In the genomic region with DNA sequence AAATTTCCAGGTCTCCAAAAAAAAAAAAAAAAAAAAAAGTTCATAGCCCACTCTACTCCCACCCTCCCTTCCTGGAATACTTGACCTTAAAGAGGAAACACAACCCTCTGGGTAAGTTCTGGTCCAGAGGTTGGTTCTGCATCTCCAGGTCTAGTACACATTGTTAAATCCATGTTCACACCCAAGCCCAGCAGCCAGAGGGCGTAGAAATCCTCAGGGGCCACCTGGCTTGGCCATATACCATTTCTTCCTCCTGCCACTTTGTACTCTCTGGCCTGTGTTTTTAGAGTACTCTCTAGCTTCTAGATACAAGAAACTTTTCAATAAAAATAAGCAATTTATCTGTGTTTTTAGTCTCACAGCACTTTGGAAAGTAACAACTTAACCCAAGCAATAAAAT, we compare ENCODE assay signal across 17 cellular contexts.
A peak's percentile ranks its signal among the peaks of the same experiment; 100 is the strongest.
DNase-seq lines count a peak whose midpoint lies in the region; ATAC-seq and TF ChIP-seq lines count a peak whose summit lies in the region.
"Had no signal": no experiment of that assay in that cellular context is flagged by ENCODE, and none has a peak within 500 bp of the region (broad histone marks: within the 10 kb centered on the region; RNA-seq: fewer than 3 reads in every experiment).

No MANE protein-coding gene starts in this region.

- POLR2A ChIA-PET in OCI-LY7 (lab: Charles Lee) = interaction anchor here (0.6 kb wide), 1 partner anchor 457 kb away, joined by 6 read pairs; no protein-coding TSS in a partner anchor

- H3K9me3 ChIP-seq in OCI-LY7 (ENCODE audit: low read length) = no peaks in the 10 kb centered on the region
- H3K9me3 ChIP-seq in hepatocyte (ENCODE audit: low read depth) = no peaks in the 10 kb centered on the region
- no peaks in the 10 kb centered on the region for H3K9me3 ChIP-seq in mucosa of descending colon
- H3K9me3 ChIP-seq in vagina = no peaks in the 10 kb centered on the region

- no peak overlapping the region for H3K27ac Mint-ChIP-seq in activated naive CD4-positive, alpha-beta T cell treated with anti-CD3 and anti-CD28 coated beads for 36 hours
- H3K27ac Mint-ChIP-seq in activated naive CD4-positive, alpha-beta T cell treated with anti-CD3 and anti-CD28 coated beads, Interleukin-2, amount 10 ng/mL, durations not matched to agents 7 days and 5 days = no peak overlapping the region
- H3K27ac Mint-ChIP-seq: CD4-positive, alpha-beta T cell; H9; IgD-negative memory B cell had no signal

- no peaks in the 10 kb centered on the region for H3K27me3 Mint-ChIP-seq in activated naive CD4-positive, alpha-beta T cell treated with anti-CD3 and anti-CD28 coated beads for 36 hours (ENCODE audit: low read depth)
- no peaks in the 10 kb centered on the region for H3K27me3 Mint-ChIP-seq in activated naive CD4-positive, alpha-beta T cell treated with anti-CD3 and anti-CD28 coated beads, Interleukin-2, amount 10 ng/mL, durations not matched to agents 7 days and 5 days
- H3K27me3 Mint-ChIP-seq: CD4-positive, alpha-beta T cell; IgD-negative memory B cell had no signal

- TF ChIP-seq POLR2A in vagina (IDR thresholded peaks at IDR 0.05) = no peak

- no peak overlapping the region for H3K4me3 ChIP-seq in OCI-LY7 (ENCODE audit: low read depth, low read length, poor library complexity, severe bottlenecking)
- H3K4me3 ChIP-seq in hepatocyte = no peak overlapping the region
- H3K4me3 ChIP-seq in mucosa of descending colon = no peak overlapping the region
- H3K4me3 ChIP-seq in vagina = no peak overlapping the region

- H3K79me2 ChIP-seq in OCI-LY7 (ENCODE audit: insufficient read depth, low read depth, low read length) = no peaks in the 10 kb centered on the region
- H3K79me2 ChIP-seq in hepatocyte = no peaks in the 10 kb centered on the region

- no peaks in the 10 kb centered on the region for H3K36me3 Mint-ChIP-seq in activated naive CD4-positive, alpha-beta T cell treated with anti-CD3 and anti-CD28 coated beads for 36 hours (ENCODE audit: low read depth)
- H3K36me3 Mint-ChIP-seq in activated naive CD4-positive, alpha-beta T cell treated with anti-CD3 and anti-CD28 coated beads, Interleukin-2, amount 10 ng/mL, durations not matched to agents 7 days and 5 days = no peaks in the 10 kb centered on the region
- H3K36me3 Mint-ChIP-seq: IgD-negative memory B cell had no signal

- H4K20me1 ChIP-seq in OCI-LY7 (ENCODE audit: insufficient read depth, low read length) (no peaks in the 10 kb centered on the region), hepatocyte (ENCODE audit: insufficient read depth, poor library complexity, severe bottlenecking) (no peaks in the 10 kb centered on the region)

- no peak overlapping the region for H3K4me3 Mint-ChIP-seq in activated naive CD4-positive, alpha-beta T cell treated with anti-CD3 and anti-CD28 coated beads for 36 hours
- no peak overlapping the region for H3K4me3 Mint-ChIP-seq in activated naive CD4-positive, alpha-beta T cell treated with anti-CD3 and anti-CD28 coated beads, Interleukin-2, amount 10 ng/mL, durations not matched to agents 7 days and 5 days
- H3K4me3 Mint-ChIP-seq: CD4-positive, alpha-beta T cell; H9; IgD-negative memory B cell had no signal

- H3K27ac ChIP-seq in OCI-LY7 (ENCODE audit: low read depth, low read length, poor library complexity, severe bottlenecking) = no peak overlapping the region
- H3K27ac ChIP-seq in hepatocyte = no peak overlapping the region
- no peak overlapping the region for H3K27ac ChIP-seq in vagina

- ATAC-seq in mucosa of descending colon (peak; percentile 33), GM18502 (IDR thresholded peaks at IDR 0.05; ENCODE audit: poor library complexity, unreplicated experiment) (no peak)

- CTCF ChIA-PET in activated naive CD4-positive, alpha-beta T cell treated with anti-CD3 and anti-CD28 coated beads for 36 hours (lab: Charles Lee) = no interaction called here
- CTCF ChIA-PET in activated naive CD4-positive, alpha-beta T cell treated with anti-CD3 and anti-CD28 coated beads, Interleukin-2, amount 10 ng/mL, durations not matched to agents 7 days and 5 days (lab: Charles Lee) = interaction anchor here (0.9 kb wide), 1 partner anchor 11 kb away, joined by 3 read pairs; no protein-coding TSS in a partner anchor
- CTCF ChIA-PET in OCI-LY7 (lab: Charles Lee; ENCODE audit: unreplicated experiment) = no interaction called here

- H3K9me2 ChIP-seq in OCI-LY7 (ENCODE audit: insufficient read depth, low read length) = no peaks in the 10 kb centered on the region
- no peaks in the 10 kb centered on the region for H3K9me2 ChIP-seq in hepatocyte (replicated peaks; ENCODE audit: insufficient read depth)

- intact Hi-C loops in activated naive CD4-positive, alpha-beta T cell treated with anti-CD3 and anti-CD28 coated beads for 36 hours (cut with micrococcal nuclease) = no loop called here
- intact Hi-C loops in OCI-LY7 (cut with micrococcal nuclease; ENCODE audit: unreplicated experiment) = loop anchor here (10.0 kb wide), 2 partner anchors 785 to 865 kb away; no protein-coding TSS in a partner anchor
- intact Hi-C loops in mucosa of descending colon (cut with DNase I, micrococcal nuclease) = loop anchor here (10.0 kb wide), 2 partner anchors 525 to 535 kb away; no protein-coding TSS in a partner anchor
- intact Hi-C loops in vagina (cut with DNase I) = no loop called here

- WGBS in hepatocyte (ENCODE audit: low lambda C conversion rate, missing lambda C conversion rate) = 88% methylated on average over 1 of the region's 1 CpG

- DNase-seq in activated naive CD4-positive, alpha-beta T cell treated with anti-CD3 and anti-CD28 coated beads for 36 hours = peak; percentile 8
- no peak for DNase-seq in activated naive CD4-positive, alpha-beta T cell treated with anti-CD3 and anti-CD28 coated beads, Interleukin-2, amount 10 ng/mL, durations not matched to agents 7 days and 5 days
- DNase-seq in OCI-LY7 (ENCODE audit: low spot score) (peak; percentile 14), hepatocyte (ENCODE audit: low spot score) (no peak), mucosa of descending colon (peak in 1 of 3 donors; percentile 8), DMS 273 (lab: John Stamatoyannopoulos, UW; ENCODE audit: unreplicated experiment) (no peak), vagina (ENCODE audit: extremely low spot score in 2 of 2) (no peak)
- DNase-seq: ACHN; C1 segment of cervical spinal cord; Calu3; CD4-positive, alpha-beta T cell; DMS153; DMS79 treated with DMSO at 0.1 percent for 48 hours; GDM1; H9 had no signal

- H2AFZ ChIP-seq in OCI-LY7 (ENCODE audit: low read length) (no peak overlapping the region), hepatocyte (no peak overlapping the region)

- TF ChIP-seq CTCF in OCI-LY7 (conservative IDR thresholded peaks at IDR 0.05; ENCODE audit: low read length) (peak; percentile 49; the same call in 1 of the 2 replicates), hepatocyte (IDR thresholded peaks at IDR 0.05; ENCODE audit: poor library complexity) (peak; percentile 9), mucosa of descending colon (IDR thresholded peaks at IDR 0.05) (no peak), vagina (IDR thresholded peaks at IDR 0.05) (no peak)

- no TSS peak for BruUV-seq in OCI-LY7 (replicated peaks; lab: Mats Ljungman, UMichigan)

- H3K4me1 ChIP-seq in OCI-LY7 (ENCODE audit: insufficient read depth, low read length, poor library complexity, severe bottlenecking) (no peaks in the 10 kb centered on the region), hepatocyte (ENCODE audit: insufficient read depth) (peaks cover 3% of the 10 kb centered on the region), mucosa of descending colon (ENCODE audit: low read depth) (no peaks in the 10 kb centered on the region), vagina (no peaks in the 10 kb centered on the region)

- H3K4me1 Mint-ChIP-seq in activated naive CD4-positive, alpha-beta T cell treated with anti-CD3 and anti-CD28 coated beads for 36 hours (ENCODE audit: low read depth) = no peaks in the 10 kb centered on the region
- H3K4me1 Mint-ChIP-seq in activated naive CD4-positive, alpha-beta T cell treated with anti-CD3 and anti-CD28 coated beads, Interleukin-2, amount 10 ng/mL, durations not matched to agents 7 days and 5 days = no peaks in the 10 kb centered on the region
- H3K4me1 Mint-ChIP-seq: H9, IgD-negative memory B cell had no signal

- H3K27me3 ChIP-seq in hepatocyte (no peaks in the 10 kb centered on the region), vagina (no peaks in the 10 kb centered on the region)

- H3K9me3 Mint-ChIP-seq in activated naive CD4-positive, alpha-beta T cell treated with anti-CD3 and anti-CD28 coated beads for 36 hours = no peaks in the 10 kb centered on the region
- H3K9me3 Mint-ChIP-seq in activated naive CD4-positive, alpha-beta T cell treated with anti-CD3 and anti-CD28 coated beads, Interleukin-2, amount 10 ng/mL, durations not matched to agents 7 days and 5 days = no peaks in the 10 kb centered on the region
- H3K9me3 Mint-ChIP-seq: CD4-positive, alpha-beta T cell; H9; IgD-negative memory B cell had no signal

- H3K4me2 ChIP-seq in OCI-LY7 (ENCODE audit: low read length) = no peak overlapping the region
- no peak overlapping the region for H3K4me2 ChIP-seq in hepatocyte

- H3K36me3 ChIP-seq in OCI-LY7 (ENCODE audit: insufficient read depth, low read length) (no peaks in the 10 kb centered on the region), hepatocyte (replicated peaks; ENCODE audit: insufficient read depth, low read depth) (no peaks in the 10 kb centered on the region), mucosa of descending colon (ENCODE audit: low read depth) (peaks cover 11% of the 10 kb centered on the region), vagina (peaks cover 0 to 6% of the 10 kb centered on the region in 2 donors)

Comparison
In these comparisons a context has a peak if more than half of its experiments do, and no peak if none do; other contexts are left out.
1. DNase-seq: peak in activated naive CD4-positive, alpha-beta T cell treated with anti-CD3 and anti-CD28 coated beads for 36 hours (single experiment) and OCI-LY7 (single experiment); none in activated naive CD4-positive, alpha-beta T cell treated with anti-CD3 and anti-CD28 coated beads, Interleukin-2, amount 10 ng/mL, durations not matched to agents 7 days and 5 days (single experiment), hepatocyte (single experiment), DMS 273 (single experiment) and vagina (0 of 2).
2. CTCF ChIP-seq: peak in OCI-LY7 (single experiment) and hepatocyte (single experiment); none in mucosa of descending colon (single experiment) and vagina (0 of 3).
3. intact Hi-C loops: an anchor here in OCI-LY7 (10.0 kb wide) and mucosa of descending colon (10.0 kb wide); none called in activated naive CD4-positive, alpha-beta T cell treated with anti-CD3 and anti-CD28 coated beads for 36 hours and vagina.